In the genomic region with DNA sequence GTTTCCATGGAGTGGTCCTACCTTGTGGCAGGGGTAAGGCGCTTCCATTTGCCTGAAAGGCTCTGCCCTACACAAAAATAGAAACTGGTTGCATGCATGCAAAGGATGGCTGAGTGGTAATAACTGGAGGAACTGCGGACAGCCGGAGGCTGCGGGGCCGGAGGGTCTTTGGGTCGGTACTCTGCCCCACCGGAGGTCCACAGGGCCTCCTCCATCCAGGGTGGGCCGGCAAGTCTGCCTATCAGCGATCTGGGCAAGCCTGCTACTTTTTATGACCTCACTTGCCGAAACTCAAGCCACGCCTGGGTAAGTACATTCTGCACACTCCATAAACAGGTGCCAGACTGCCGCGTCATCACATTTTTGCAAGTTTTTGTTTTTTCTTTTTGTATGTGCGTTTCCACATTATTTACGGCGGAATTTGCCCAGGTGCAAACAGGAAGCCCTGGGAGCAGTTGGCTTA, we compare ENCODE assay signal across 13 cellular contexts. TPM values are rescaled to one million over a fixed set of nuclear protein-coding genes. Genes with fewer than 3 reads are reported as not detected.
A peak's percentile ranks its signal among the peaks of the same experiment; 100 is the strongest.
DNase-seq lines count a peak whose midpoint lies in the region; ATAC-seq, FAIRE-seq and TF ChIP-seq lines count a peak whose summit lies in the region.
"Had no signal": no experiment of that assay in that cellular context is flagged by ENCODE, and none has a peak within 500 bp of the region (broad histone marks: within the 10 kb centered on the region; RNA-seq: fewer than 3 reads in every experiment).

No MANE protein-coding gene starts in this region.

- DNase-seq in MM.1S: peak; percentile 61
- peak; percentile 58 for DNase-seq in bronchial epithelial cell (ENCODE audit: low read depth)
- no peak for DNase-seq in suprapubic skin (ENCODE audit: low spot score in 2 of 2)
- no peak for DNase-seq in DMS 273 (lab: John Stamatoyannopoulos, UW; ENCODE audit: unreplicated experiment)
- DNase-seq in Ammon's horn (ENCODE audit: low spot score): no peak
- DNase-seq: anterior cingulate cortex, DND-41, naive B cell had no signal

- no peaks in the 10 kb centered on the region for H3K9me3 ChIP-seq in MM.1S (replicated peaks; ENCODE audit: insufficient read depth, low read length)
- H3K9me3 ChIP-seq in liver (ENCODE audit: control insufficient read depth in 4 of 4, low read length in 3 of 4): no peaks in the 10 kb centered on the region
- H3K9me3 ChIP-seq in suprapubic skin: no peaks in the 10 kb centered on the region
- H3K9me3 ChIP-seq: HAP-1 had no signal

- H3K4me1 ChIP-seq in MM.1S (ENCODE audit: low read length): 0 out of 2 replicates have a peak, but pooled peaks cover 3% of the 10 kb centered on the region
- H3K4me1 ChIP-seq in liver (ENCODE audit: control insufficient read depth in 4 of 4, insufficient read depth in 4 of 4, low read length in 3 of 4): peaks cover 0 to 8% (median 6%) of the 10 kb centered on the region in 4 donors
- peaks cover 35% of the 10 kb centered on the region for H3K4me1 ChIP-seq in suprapubic skin

- H3K9me2 ChIP-seq in MM.1S (replicated peaks; ENCODE audit: insufficient read depth, low read length): no peaks in the 10 kb centered on the region

- H3K27me3 ChIP-seq in MM.1S (replicated peaks; ENCODE audit: insufficient read depth, low read length) (no peaks in the 10 kb centered on the region), bronchial epithelial cell (ENCODE audit: control insufficient read depth, insufficient read depth, low read length) (peaks cover 4% of the 10 kb centered on the region), liver (ENCODE audit: control insufficient read depth in 4 of 4, insufficient read depth in 4 of 4, low read length in 3 of 4) (no peaks in the 10 kb centered on the region), suprapubic skin (no peaks in the 10 kb centered on the region)

- peaks cover 6% of the 10 kb centered on the region for H3F3A ChIP-seq in MM.1S (ENCODE audit: insufficient read depth, low read length)

- H3K36me3 ChIP-seq in MM.1S (replicated peaks; ENCODE audit: insufficient read depth, low read length) (no peaks in the 10 kb centered on the region), bronchial epithelial cell (ENCODE audit: control insufficient read depth, insufficient read depth, low read length) (no peaks in the 10 kb centered on the region), liver (ENCODE audit: control insufficient read depth in 4 of 4, insufficient read depth in 3 of 4, low read depth in 1 of 4, low read length in 3 of 4) (no peaks in the 10 kb centered on the region), suprapubic skin (no peaks in the 10 kb centered on the region)
- H3K36me3 ChIP-seq: HAP-1 had no signal

- H3K79me2 ChIP-seq in MM.1S (ENCODE audit: low read length): no peaks in the 10 kb centered on the region

- TF ChIP-seq CTCF in MM.1S (IDR thresholded peaks at IDR 0.05; ENCODE audit: low read length) (no peak), bronchial epithelial cell (IDR thresholded peaks at IDR 0.05; ENCODE audit: insufficient read depth, low read length, severe bottlenecking) (no peak), liver (IDR thresholded peaks at IDR 0.05; ENCODE audit: low read depth, low read length, missing input control) (no peak), suprapubic skin (IDR thresholded peaks at IDR 0.05) (no peak)

- H3K9ac ChIP-seq in MM.1S (ENCODE audit: low read length) (peak overlapping the region; percentile 44; the same call in 1 of the 2 replicates), liver (ENCODE audit: low read depth in 1 of 2, low read length in 2 of 2) (peak overlapping the region in 1 of 2 donors; percentile 67)

- no peaks in the 10 kb centered on the region for H4K20me1 ChIP-seq in MM.1S (ENCODE audit: insufficient read depth, low read length)

- peak overlapping the region; percentile 83 for H3K4me2 ChIP-seq in MM.1S (ENCODE audit: low read depth, low read length)

- H3K27ac ChIP-seq in MM.1S (ENCODE audit: low read length): peak overlapping the region; percentile 52; the same call in 1 of the 2 replicates
- peak overlapping the region; percentile 52 to 86 for H3K27ac ChIP-seq in liver (ENCODE audit: low read depth in 1 of 2, low read length in 2 of 2)
- H3K27ac ChIP-seq in suprapubic skin: peak overlapping the region; percentile 94

- H3K4me3 ChIP-seq in MM.1S (ENCODE audit: low read length): peak overlapping the region; percentile 58
- peak overlapping the region; percentile 42 for H3K4me3 ChIP-seq in bronchial epithelial cell (ENCODE audit: low read depth, low read length)
- H3K4me3 ChIP-seq in liver (ENCODE audit: low read depth in 1 of 3, low read length in 3 of 3): peak overlapping the region in 2 of 3 donors; percentile 19 to 53
- peak overlapping the region; percentile 42 for H3K4me3 ChIP-seq in suprapubic skin
- H3K4me3 ChIP-seq: HAP-1 had no signal

- H2AFZ ChIP-seq in MM.1S (ENCODE audit: low read length): peak overlapping the region; percentile 84

- TF ChIP-seq POLR2A in suprapubic skin (IDR thresholded peaks at IDR 0.05): no peak

- WGBS in liver: 65% methylated on average over 16 of the region's 16 CpGs
- WGBS in suprapubic skin: 48% methylated on average over 16 of the region's 16 CpGs

- no peak for TF ChIP-seq RAD21 in liver (IDR thresholded peaks at IDR 0.05)

- TF ChIP-seq EP300 in suprapubic skin (IDR thresholded peaks at IDR 0.05): no peak

- no peak for FAIRE-seq in bronchial epithelial cell (lab: Jason Lieb, UNC)

- ATAC-seq in HG03196 (IDR thresholded peaks at IDR 0.05; ENCODE audit: unreplicated experiment) (no peak), HG03565 (IDR thresholded peaks at IDR 0.05; ENCODE audit: unreplicated experiment) (no peak)

TF ChIP-seq in liver, 16 proteins besides CTCF, POLR2A, EP300 and RAD21:
- TF ChIP-seq JUND (IDR thresholded peaks at IDR 0.05) (no peak), MAX (IDR thresholded peaks at IDR 0.05) (no peak), GABPA (IDR thresholded peaks at IDR 0.05 in 1 of 2, conservative IDR thresholded peaks at IDR 0.05 in 1 of 2) (no peak), EGR1 (IDR thresholded peaks at IDR 0.05; ENCODE audit: low read depth in 2 of 2) (no peak), HNF4A (conservative IDR thresholded peaks at IDR 0.05) (peak in 1 of 2 donors; percentile 40), SP1 (IDR thresholded peaks at IDR 0.05) (no peak), TAF1 (conservative IDR thresholded peaks at IDR 0.05) (no peak)
TF ChIP-seq in liver: peak in this region for 1.

RNA-seq across cellular contexts. Expression of gene TACC2, which starts 30.0 kb away (rescaled TPM):
- total RNA-seq in bronchial epithelial cell (13.4 and 36.7 TPM in 2 replicates), liver (1 to 10 TPM; 1.5 to 8.9 TPM), suprapubic skin (100 to 1,000 TPM; 206 to 606 (median 261) TPM)
- 1 to 10 TPM; 6.7 to 9.1 TPM for polyA plus RNA-seq in liver
- total RNA-seq: activated CD8-positive, alpha-beta memory T cell treated with anti-CD3 and anti-CD28 coated beads for 36 hours had no signal

RNA-seq across cellular contexts. Expression of gene NSMCE4A, which starts 44.0 kb away (rescaled TPM):
- total RNA-seq in bronchial epithelial cell (17.6 and 23.4 TPM in 2 replicates), liver (10 to 100 TPM; 16.8 to 44.0 TPM), suprapubic skin (100 to 1,000 TPM in 1 of 4 donors, 10 to 100 TPM in 3; 52.7 to 168 (median 66.4) TPM)
- 10 to 100 TPM; 17.6 to 46.5 TPM for polyA plus RNA-seq in liver

Comparison
In these comparisons a context has a peak if more than half of its experiments do, and no peak if none do; other contexts are left out.
1. DNase-seq: peak in MM.1S (single experiment) and bronchial epithelial cell (single experiment); none in suprapubic skin (0 of 2), DMS 273 (single experiment) and Ammon's horn (single experiment).
2. Peak in every context shown above with its lines, with median percentiles within 50 percentile points of each other: H3K27ac ChIP-seq and H3K4me3 ChIP-seq.